ENCODE assay signal across 21 cellular contexts in genomic region chr17:4530799-4531730, GRCh38. TPM values are rescaled to one million over a fixed set of nuclear protein-coding genes. Genes with fewer than 3 reads are reported as not detected.
DNase-seq lines count a peak whose midpoint lies in the region; ATAC-seq and TF ChIP-seq lines count a peak whose summit lies in the region.
"Had no signal": no experiment of that assay in that cellular context is flagged by ENCODE, and none has a peak within 500 bp of the region (broad histone marks: within the 10 kb centered on the region; RNA-seq: fewer than 3 reads in every experiment).

No MANE protein-coding gene starts in this region.

- H3K4me1 ChIP-seq in esophagus squamous epithelium (peaks cover 12 to 86% (median 31%) of the 10 kb centered on the region in 3 donors), mesodermal cell (ENCODE audit: control insufficient read depth, insufficient read depth, low read length, poor library complexity, severe bottlenecking) (peaks cover 5% of the 10 kb centered on the region), suprapubic skin (peaks cover 36% of the 10 kb centered on the region)
- H3K4me1 ChIP-seq: foreskin keratinocyte had no signal

- ATAC-seq in HG02938 (IDR thresholded peaks at IDR 0.05; ENCODE audit: unreplicated experiment): no peak
- ATAC-seq: activated T-cell treated with anti-CD3 and anti-CD28 coated beads, Interleukin-2, amount 50 U/mL, for 4 hours; effector memory CD8-positive, alpha-beta T cell; foreskin keratinocyte; Panc1 had no signal

- TF ChIP-seq CTCF in esophagus squamous epithelium (IDR thresholded peaks at IDR 0.05): no peak
- TF ChIP-seq CTCF in suprapubic skin (IDR thresholded peaks at IDR 0.05): no peak

- H3K36me3 ChIP-seq in esophagus squamous epithelium (peaks cover 0 to 10% (median 0%) of the 10 kb centered on the region in 3 donors), mesodermal cell (ENCODE audit: control insufficient read depth, insufficient read depth, low read length) (no peaks in the 10 kb centered on the region), suprapubic skin (no peaks in the 10 kb centered on the region), MG63 (no peaks in the 10 kb centered on the region)

- H3K4me3 ChIP-seq in esophagus squamous epithelium: no peak overlapping the region
- H3K4me3 ChIP-seq in mesodermal cell (ENCODE audit: extremely low read depth, insufficient read depth, low read length, poor library complexity, severe bottlenecking): no peak overlapping the region
- H3K4me3 ChIP-seq in suprapubic skin: no peak overlapping the region
- H3K4me3 ChIP-seq in MG63: no peak overlapping the region

- TF ChIP-seq POLR2A in esophagus squamous epithelium (IDR thresholded peaks at IDR 0.05): no peak
- TF ChIP-seq POLR2A in suprapubic skin (IDR thresholded peaks at IDR 0.05): no peak

- H3K27ac ChIP-seq in esophagus squamous epithelium: peak overlapping the region; percentile 31 to 79 (median 56)
- H3K27ac ChIP-seq in mesodermal cell (ENCODE audit: low read depth, low read length, severe bottlenecking): peak overlapping the region; percentile 36
- peak overlapping the region; percentile 30 for H3K27ac ChIP-seq in suprapubic skin
- H3K27ac ChIP-seq: foreskin keratinocyte had no signal

- intact Hi-C loops in esophagus squamous epithelium (cut with DNase I): no loop called here

- H3K27me3 ChIP-seq in esophagus squamous epithelium: peaks cover 0 to 45% (median 0%) of the 10 kb centered on the region in 4 donors
- no peaks in the 10 kb centered on the region for H3K27me3 ChIP-seq in suprapubic skin
- no peaks in the 10 kb centered on the region for H3K27me3 ChIP-seq in MG63

- WGBS in esophagus squamous epithelium, 2 donors: 47 to 71% methylated on average over 3 to 11 of the region's 30 CpGs
- WGBS in mesodermal cell (ENCODE audit: insufficient coverage in 2 of 2), 2 experiments: 62 to 82% methylated on average over 23 to 29 of the region's 30 CpGs
- 59% methylated on average over 22 of the region's 30 CpGs for WGBS in suprapubic skin

- TF ChIP-seq EP300 in suprapubic skin (IDR thresholded peaks at IDR 0.05): no peak

- DNase-seq in amniotic epithelial cell (ENCODE audit: low read depth) (peak; percentile 24), esophagus squamous epithelium (lab: John Stamatoyannopoulos, UW) (no peak), suprapubic skin (ENCODE audit: low spot score in 2 of 2) (no peak), cortex of kidney (lab: John Stamatoyannopoulos, UW) (no peak), MG63 (no peak)
- DNase-seq in activated CD4-positive, alpha-beta T cell treated with anti-CD3 and anti-CD28 coated beads for 4 hours: no peak
- DNase-seq: activated CD4-positive, alpha-beta T cell treated with anti-CD3 and anti-CD28 coated beads, Interleukin-2, amount 50 U/mL, for 48 hours; activated naive CD8-positive, alpha-beta T cell treated with anti-CD3 and anti-CD28 coated beads for 36 hours; activated T-cell treated with anti-CD3 and anti-CD28 coated beads, Interleukin-2, amount 50 U/mL, for 4 hours; DMS153; effector memory CD8-positive, alpha-beta T cell; foreskin keratinocyte; midbrain; MV-4-11; NCI-H2081; NCI-H69; stimulated activated CD4-positive, alpha-beta T cell treated with anti-CD3 and anti-CD28 coated beads, Interleukin-4, amount 100 ng/mL, for 4 hours had no signal

- H3K9me3 ChIP-seq in esophagus squamous epithelium: no peaks in the 10 kb centered on the region
- no peaks in the 10 kb centered on the region for H3K9me3 ChIP-seq in mesodermal cell (ENCODE audit: control insufficient read depth, low read length)
- H3K9me3 ChIP-seq in suprapubic skin: no peaks in the 10 kb centered on the region
- H3K9me3 ChIP-seq in MG63: no peaks in the 10 kb centered on the region

RNA-seq across cellular contexts. Expression of gene MYBBP1A, which starts 24.1 kb away (rescaled TPM):
- total RNA-seq in esophagus squamous epithelium: 10 to 100 TPM; 32.4 to 70.0 (median 54.4) TPM
- 23.6 TPM for polyA plus RNA-seq in mesodermal cell (2013, experiment 1 of 2)
- polyA plus RNA-seq in mesodermal cell (2013, experiment 2 of 2): 19.7 TPM
- total RNA-seq in suprapubic skin: 100 to 1,000 TPM in 1 of 4 donors, 10 to 100 TPM in 3; 73.4 to 127 (median 83.8) TPM
- total RNA-seq in MG63 (2014; rRNA removed; shearing (Covaris generic); ENCODE audit: low replicate concordance): 34.0 and 63.2 TPM in 2 replicates

RNA-seq across cellular contexts. Expression of gene GGT6, which starts 29.3 kb away (rescaled TPM):
- total RNA-seq in esophagus squamous epithelium: 100 to 1,000 TPM in 1 of 4 donors, 10 to 100 TPM in 3; 46.0 to 141 (median 68.5) TPM
- polyA plus RNA-seq in mesodermal cell (2013, experiment 1 of 2): not detected
- polyA plus RNA-seq in mesodermal cell (2013, experiment 2 of 2): not detected
- 100 to 1,000 TPM in 3 of 4 donors, 10 to 100 TPM in 1; 64.6 to 187 (median 134) TPM for total RNA-seq in suprapubic skin
- not detected in 2 replicates for total RNA-seq in MG63 (2014; rRNA removed; shearing (Covaris generic); ENCODE audit: low replicate concordance)
- total RNA-seq: activated naive CD8-positive, alpha-beta T cell treated with anti-CD3 and anti-CD28 coated beads for 36 hours; activated T-cell treated with anti-CD3 and anti-CD28 coated beads, Interleukin-2, amount 50 U/mL, for 4 hours; neural crest cell had no signal

RNA-seq across cellular contexts. Expression of gene SPNS2, which starts 32.4 kb away (rescaled TPM):
- total RNA-seq in esophagus squamous epithelium: 10 to 100 TPM; 36.8 to 66.6 (median 47.6) TPM
- 8.1 TPM for polyA plus RNA-seq in mesodermal cell (2013, experiment 1 of 2)
- 5.1 TPM for polyA plus RNA-seq in mesodermal cell (2013, experiment 2 of 2)
- 10 to 100 TPM; 25.1 to 76.3 (median 49.6) TPM for total RNA-seq in suprapubic skin
- 0.22 and 4.2 TPM in 2 replicates for total RNA-seq in MG63 (2014; rRNA removed; shearing (Covaris generic); ENCODE audit: low replicate concordance)

RNA-seq across cellular contexts. Expression of gene SMTNL2, which starts 53.3 kb away (rescaled TPM):
- total RNA-seq in esophagus squamous epithelium: under 1 TPM; 0.41 to 0.76 (median 0.69) TPM
- polyA plus RNA-seq in mesodermal cell (2013, experiment 1 of 2): 12.7 TPM
- polyA plus RNA-seq in mesodermal cell (2013, experiment 2 of 2): 12.1 TPM
- 1 to 10 TPM in 1 of 4 donors, under 1 TPM in 2, not detected in 1; 0.64 to 1.3 (median 0.81) TPM for total RNA-seq in suprapubic skin
- total RNA-seq in MG63 (2014; rRNA removed; shearing (Covaris generic); ENCODE audit: low replicate concordance): not detected in 2 replicates
- total RNA-seq: activated naive CD8-positive, alpha-beta T cell treated with anti-CD3 and anti-CD28 coated beads for 36 hours; activated T-cell treated with anti-CD3 and anti-CD28 coated beads, Interleukin-2, amount 50 U/mL, for 4 hours; foreskin keratinocyte had no signal
- polyA plus RNA-seq: foreskin keratinocyte had no signal

Comparison
In these comparisons a context has a peak if more than half of its experiments do, and no peak if none do; other contexts are left out.
1. RNA of gene GGT6, which starts 29.3 kb away (total RNA-seq): 64.6 to 187 TPM in suprapubic skin and 46.0 to 141 TPM in esophagus squamous epithelium; not detected in MG63; every median in the first group is over 10 times any median in the second.
2. Peak in every context shown above with its lines, with median percentiles within 50 percentile points of each other: H3K27ac ChIP-seq.